In the genomic region with DNA sequence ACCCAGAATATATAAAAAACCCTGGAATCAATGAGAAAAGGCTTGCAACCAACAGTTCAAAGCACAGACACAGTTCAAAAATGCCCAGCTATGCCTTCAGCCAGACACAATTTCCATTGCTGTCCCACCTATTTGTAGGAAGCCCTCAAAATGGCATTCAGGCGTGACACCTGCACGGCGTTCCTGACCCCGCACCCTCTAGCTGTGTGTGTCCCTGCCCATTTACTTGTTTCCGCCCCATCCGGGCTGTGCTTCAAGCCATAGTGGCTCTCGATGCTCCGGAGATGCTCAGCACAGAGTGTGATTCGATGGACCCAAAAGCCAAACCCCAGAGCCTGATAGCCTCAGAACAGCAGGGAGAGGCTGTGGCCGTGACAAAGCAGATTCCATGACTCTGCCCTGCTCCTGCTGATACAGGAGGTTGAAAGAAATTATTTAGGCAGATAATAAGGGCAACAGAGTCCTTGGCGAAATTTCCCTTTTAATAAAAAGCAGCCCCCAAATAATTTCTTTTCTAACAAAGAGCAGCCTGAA, we compare ENCODE assay signal across 17 cellular contexts. TPM values are rescaled to one million over a fixed set of nuclear protein-coding genes. Genes with fewer than 3 reads are reported as not detected.
DNase-seq lines count a peak whose midpoint lies in the region; ATAC-seq and TF ChIP-seq lines count a peak whose summit lies in the region.
"Had no signal": no experiment of that assay in that cellular context is flagged by ENCODE, and none has a peak within 500 bp of the region (broad histone marks: within the 10 kb centered on the region; RNA-seq: fewer than 3 reads in every experiment).

No MANE protein-coding gene starts in this region.

- no peaks in the 10 kb centered on the region for H3K4me1 ChIP-seq in MM.1S (ENCODE audit: low read length)

- TF ChIP-seq CTCF in WTC11 (IDR thresholded peaks at IDR 0.05) (no peak), MM.1S (IDR thresholded peaks at IDR 0.05; ENCODE audit: low read length) (no peak)

- H3K36me3 ChIP-seq in MM.1S (replicated peaks; ENCODE audit: insufficient read depth, low read length): peaks cover 3% of the 10 kb centered on the region

- H4K20me1 ChIP-seq in MM.1S (ENCODE audit: insufficient read depth, low read length): no peaks in the 10 kb centered on the region

- peaks cover 37% of the 10 kb centered on the region for H3K36me3 Mint-ChIP-seq in activated naive CD4-positive, alpha-beta T cell treated with anti-CD3 and anti-CD28 coated beads, Interleukin-2, amount 10 ng/mL, durations not matched to agents 7 days and 5 days
- H3K36me3 Mint-ChIP-seq in WTC11: peaks cover 66% of the 10 kb centered on the region

- DNase-seq in activated naive CD4-positive, alpha-beta T cell treated with anti-CD3 and anti-CD28 coated beads, Interleukin-2, amount 10 ng/mL, durations not matched to agents 7 days and 5 days: no peak
- no peak for DNase-seq in activated naive CD4-positive, alpha-beta T cell treated with Interleukin-2 at 50 U/mL for 16 hours
- DNase-seq in NCI-H2227 (lab: John Stamatoyannopoulos, UW; ENCODE audit: unreplicated experiment) (peak; percentile 52), WTC11 (ENCODE audit: low spot score) (no peak), MM.1S (no peak), NCI-H1694 treated with DMSO at 0.1 percent for 48 hours (lab: John Stamatoyannopoulos, UW) (no peak)
- DNase-seq: activated effector memory CD4-positive, alpha-beta T cell treated with Interleukin-2 at 50 U/mL for 16 hours; CD4-positive, alpha-beta T cell; mesendoderm; NCI-H1930; SHP77; stimulated activated naive CD8-positive, alpha-beta T cell treated with anti-CD3 and anti-CD28 coated beads, Interleukin-15, amount 100 ng/mL, for 72 hours had no signal

- H2AFZ ChIP-seq in MM.1S (ENCODE audit: low read length): no peak overlapping the region
- H2AFZ ChIP-seq: hepatocyte had no signal

- no peaks in the 10 kb centered on the region for H3K27me3 Mint-ChIP-seq in activated naive CD4-positive, alpha-beta T cell treated with anti-CD3 and anti-CD28 coated beads, Interleukin-2, amount 10 ng/mL, durations not matched to agents 7 days and 5 days
- H3K27me3 Mint-ChIP-seq in WTC11 (ENCODE audit: low read depth): no peaks in the 10 kb centered on the region; the same call in 1 of the 2 replicates
- H3K27me3 Mint-ChIP-seq: CD4-positive, alpha-beta T cell; stimulated activated naive CD8-positive, alpha-beta T cell treated with anti-CD3 and anti-CD28 coated beads, Interleukin-15, amount 100 ng/mL, for 72 hours had no signal

- no peak overlapping the region for H3K9ac ChIP-seq in MM.1S (ENCODE audit: low read length)

- H3K9me3 ChIP-seq in MM.1S (replicated peaks; ENCODE audit: insufficient read depth, low read length): no peaks in the 10 kb centered on the region

- POLR2A ChIA-PET in WTC11 (lab: Charles Lee): interaction anchor here (0.6 to 1.1 kb wide), 2 partner anchors 13 to 28 kb away, joined by 5 to 8 read pairs; partner anchors contain the start of genes BUD31 and PDAP1

- peak; percentile 11; the same call in 1 of the 2 replicates for ATAC-seq in WTC11
- no peak for ATAC-seq in HG02885 (IDR thresholded peaks at IDR 0.05; ENCODE audit: poor library complexity, unreplicated experiment)
- no peak for ATAC-seq in HG02759 (IDR thresholded peaks at IDR 0.05; ENCODE audit: unreplicated experiment)
- ATAC-seq: HCT116; stimulated activated naive CD8-positive, alpha-beta T cell treated with anti-CD3 and anti-CD28 coated beads, Interleukin-15, amount 100 ng/mL, for 72 hours had no signal

- H3K4me1 Mint-ChIP-seq in activated naive CD4-positive, alpha-beta T cell treated with anti-CD3 and anti-CD28 coated beads, Interleukin-2, amount 10 ng/mL, durations not matched to agents 7 days and 5 days: no peaks in the 10 kb centered on the region
- peaks cover 9% of the 10 kb centered on the region for H3K4me1 Mint-ChIP-seq in WTC11

- no peak overlapping the region for H3K27ac ChIP-seq in MM.1S (ENCODE audit: low read length)
- H3K27ac ChIP-seq: hepatocyte had no signal

- H3K9me3 Mint-ChIP-seq in activated naive CD4-positive, alpha-beta T cell treated with anti-CD3 and anti-CD28 coated beads, Interleukin-2, amount 10 ng/mL, durations not matched to agents 7 days and 5 days: no peaks in the 10 kb centered on the region
- no peaks in the 10 kb centered on the region for H3K9me3 Mint-ChIP-seq in WTC11
- H3K9me3 Mint-ChIP-seq: CD4-positive, alpha-beta T cell; stimulated activated naive CD8-positive, alpha-beta T cell treated with anti-CD3 and anti-CD28 coated beads, Interleukin-15, amount 100 ng/mL, for 72 hours; T-helper 2 cell treated with Interferon-gamma antibody and Interleukin-4, amounts not matched to agents 5 μg/mL and 100 μg/mL, for 36 hours had no signal

- no peaks in the 10 kb centered on the region for H3K9me2 ChIP-seq in MM.1S (replicated peaks; ENCODE audit: insufficient read depth, low read length)

- H3K27me3 ChIP-seq in MM.1S (replicated peaks; ENCODE audit: insufficient read depth, low read length): no peaks in the 10 kb centered on the region
- H3K27me3 ChIP-seq: hepatocyte had no signal

- H3K4me3 Mint-ChIP-seq in activated naive CD4-positive, alpha-beta T cell treated with anti-CD3 and anti-CD28 coated beads, Interleukin-2, amount 10 ng/mL, durations not matched to agents 7 days and 5 days: no peak overlapping the region
- H3K4me3 Mint-ChIP-seq in WTC11: no peak overlapping the region
- H3K4me3 Mint-ChIP-seq: CD4-positive, alpha-beta T cell; stimulated activated naive CD8-positive, alpha-beta T cell treated with anti-CD3 and anti-CD28 coated beads, Interleukin-15, amount 100 ng/mL, for 72 hours; T-helper 2 cell treated with Interferon-gamma antibody and Interleukin-4, amounts not matched to agents 5 μg/mL and 100 μg/mL, for 36 hours had no signal

- CTCF ChIA-PET in activated naive CD4-positive, alpha-beta T cell treated with anti-CD3 and anti-CD28 coated beads, Interleukin-2, amount 10 ng/mL, durations not matched to agents 7 days and 5 days (lab: Charles Lee): interaction anchor here (0.6 kb wide), 1 partner anchor 11 kb away, joined by 4 read pairs; no protein-coding TSS in a partner anchor
- CTCF ChIA-PET in WTC11 (lab: Charles Lee): no interaction called here

- H3K79me2 ChIP-seq in MM.1S (ENCODE audit: low read length): peaks cover 7% of the 10 kb centered on the region; the same call in 1 of the 2 replicates
- H3K79me2 ChIP-seq: hepatocyte had no signal

- H3K4me3 ChIP-seq in MM.1S (ENCODE audit: low read length): no peak overlapping the region
- H3K4me3 ChIP-seq: hepatocyte had no signal

- no peak overlapping the region for H3K4me2 ChIP-seq in MM.1S (ENCODE audit: low read depth, low read length)
- H3K4me2 ChIP-seq: hepatocyte had no signal

- peak overlapping the region; percentile 47 for H3K27ac Mint-ChIP-seq in activated naive CD4-positive, alpha-beta T cell treated with anti-CD3 and anti-CD28 coated beads, Interleukin-2, amount 10 ng/mL, durations not matched to agents 7 days and 5 days
- peak overlapping the region; percentile 83; the same call in 1 of the 2 replicates for H3K27ac Mint-ChIP-seq in WTC11
- H3K27ac Mint-ChIP-seq: CD4-positive, alpha-beta T cell; stimulated activated naive CD8-positive, alpha-beta T cell treated with anti-CD3 and anti-CD28 coated beads, Interleukin-15, amount 100 ng/mL, for 72 hours; T-helper 2 cell treated with Interferon-gamma antibody and Interleukin-4, amounts not matched to agents 5 μg/mL and 100 μg/mL, for 36 hours had no signal

- H3F3A ChIP-seq in MM.1S (ENCODE audit: insufficient read depth, low read length): no peaks in the 10 kb centered on the region

TF ChIP-seq in WTC11, 78 proteins besides CTCF, POLR2A, EP300 and RAD21:
- TF ChIP-seq CREB1 (CRISPR knock-in tag; IDR thresholded peaks at IDR 0.05): no peak
- no peak for TF ChIP-seq NR2C2 (CRISPR knock-in tag; IDR thresholded peaks at IDR 0.05)
- TF ChIP-seq PREB (CRISPR knock-in tag; IDR thresholded peaks at IDR 0.05; ENCODE audit: borderline replicate concordance): no peak
- TF ChIP-seq IRF2 (CRISPR knock-in tag; IDR thresholded peaks at IDR 0.05; ENCODE audit: borderline replicate concordance, low read depth): no peak
- TF ChIP-seq GRHL2 (CRISPR knock-in tag; IDR thresholded peaks at IDR 0.05; ENCODE audit: insufficient replicate concordance, severe bottlenecking): no peak

RNA-seq across cellular contexts. Expression of gene BUD31, which starts 13.4 kb away (rescaled TPM):
- 98.4 to 99.5 TPM (median 98.7 TPM) in 3 replicates for total RNA-seq in WTC11 (2021)

RNA-seq across cellular contexts. Expression of gene PDAP1, which starts 13.8 kb away (rescaled TPM):
- 157 to 177 TPM (median 160 TPM) in 3 replicates for total RNA-seq in WTC11 (2021)

RNA-seq across cellular contexts. Expression of gene PTCD1, which starts 16.4 kb away (rescaled TPM):
- 8.8 to 11.4 TPM (median 11.1 TPM) in 3 replicates for total RNA-seq in WTC11 (2021)

RNA-seq across cellular contexts. Expression of gene CPSF4, which starts 16.6 kb away (rescaled TPM):
- 79.1 to 109 TPM (median 85.8 TPM) in 3 replicates for total RNA-seq in WTC11 (2021)

RNA-seq across cellular contexts. Expression of gene ATP5MF, which starts 43.8 kb away (rescaled TPM):
- 454 to 480 TPM (median 463 TPM) in 3 replicates for total RNA-seq in WTC11 (2021)
